ENCODE assay signal across 13 cellular contexts in the genomic region with DNA sequence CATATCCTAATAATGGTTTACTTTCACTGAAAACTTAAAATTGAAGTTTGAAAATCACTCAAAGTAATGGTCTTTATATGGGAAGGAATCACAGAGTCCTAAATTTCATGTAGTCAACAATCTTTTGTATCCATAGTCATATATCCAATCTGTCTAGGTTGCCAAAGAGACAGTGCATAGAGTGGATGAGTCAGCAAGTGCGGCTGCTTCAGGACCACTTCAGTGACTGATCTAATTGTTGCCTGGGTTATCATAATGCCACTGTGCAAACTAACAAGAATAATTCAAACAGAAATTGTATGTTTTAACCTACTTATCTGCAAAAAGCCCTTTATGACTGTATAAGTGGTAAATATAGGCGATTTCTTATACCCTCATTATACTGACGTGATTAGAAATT.
DNase-seq lines count a peak whose midpoint lies in the region; ATAC-seq and TF ChIP-seq lines count a peak whose summit lies in the region.
"Had no signal": no experiment of that assay in that cellular context is flagged by ENCODE, and none has a peak within 500 bp of the region (broad histone marks: within the 10 kb centered on the region; RNA-seq: fewer than 3 reads in every experiment).

No MANE protein-coding gene starts in this region.

- H3K36me3 ChIP-seq in RWPE2 (ENCODE audit: low read depth) (no peaks in the 10 kb centered on the region), gastroesophageal sphincter (no peaks in the 10 kb centered on the region)

- no peak for TF ChIP-seq POLR2A in gastroesophageal sphincter (IDR thresholded peaks at IDR 0.05)

- intact Hi-C loops in Right ventricle myocardium inferior (cut with DNase I), result no loop called here

- no peaks in the 10 kb centered on the region for H3K27me3 ChIP-seq in RWPE2 (ENCODE audit: insufficient read depth, poor library complexity, severe bottlenecking)
- H3K27me3 ChIP-seq in gastroesophageal sphincter, result no peaks in the 10 kb centered on the region

- DNase-seq in GM04504 (ENCODE audit: low read depth) (peak; percentile 10), NCI-H1417 treated with DMSO at 0.1 percent for 48 hours (lab: John Stamatoyannopoulos, UW) (peak; percentile 33), RWPE2 (ENCODE audit: low spot score) (no peak), foreskin fibroblast (peak; percentile 11 to 32), hippocampal formation (lab: John Stamatoyannopoulos, UW) (no peak), Right ventricle myocardium inferior (ENCODE audit: missing footprints) (no peak)
- DNase-seq: activated naive CD8-positive, alpha-beta T cell treated with anti-CD3 and anti-CD28 coated beads for 36 hours; CD8-positive, alpha-beta memory T cell; KG1; NCI-H226 had no signal

- H3K4me3 ChIP-seq in RWPE2 (ENCODE audit: severe bottlenecking) (no peak overlapping the region), foreskin fibroblast (ENCODE audit: low read depth in 1 of 2, low read length in 2 of 2) (no peak overlapping the region), gastroesophageal sphincter (no peak overlapping the region)
- H3K4me3 ChIP-seq: coronary artery had no signal

- ATAC-seq in RWPE2 (ENCODE audit: low read depth), result peak; percentile 63; the same call in 1 of the 3 replicates
- ATAC-seq in gastroesophageal sphincter, result no peak
- ATAC-seq in Right ventricle myocardium inferior, result no peak
- ATAC-seq: WTC11 had no signal

- 74 to 87% methylated on average over 3 of the region's 3 CpGs for WGBS in gastroesophageal sphincter (ENCODE audit: low coverage in 1 of 2), 2 donors

- TF ChIP-seq EP300 in gastroesophageal sphincter (IDR thresholded peaks at IDR 0.05), result no peak

- H3K27ac ChIP-seq in RWPE2 (ENCODE audit: poor library complexity, severe bottlenecking) (no peak overlapping the region), gastroesophageal sphincter (no peak overlapping the region)
- H3K27ac ChIP-seq: coronary artery had no signal

- TF ChIP-seq CTCF in RWPE2 (IDR thresholded peaks at IDR 0.05; ENCODE audit: poor library complexity, severe bottlenecking) (no peak), foreskin fibroblast (IDR thresholded peaks at IDR 0.05; ENCODE audit: low read depth, low read length) (no peak), gastroesophageal sphincter (IDR thresholded peaks at IDR 0.05) (no peak)

- H3K9me3 ChIP-seq in RWPE2 (ENCODE audit: severe bottlenecking) (no peaks in the 10 kb centered on the region), gastroesophageal sphincter (no peaks in the 10 kb centered on the region)

- H3K4me1 ChIP-seq in RWPE2 (ENCODE audit: insufficient read depth, poor library complexity, severe bottlenecking), result peaks cover 5% of the 10 kb centered on the region
- no peaks in the 10 kb centered on the region for H3K4me1 ChIP-seq in gastroesophageal sphincter

Comparison
In these comparisons a context has a peak if more than half of its experiments do, and no peak if none do; other contexts are left out.
1. DNase-seq: peak in GM04504 (single experiment), NCI-H1417 treated with DMSO at 0.1 percent for 48 hours (single experiment) and foreskin fibroblast (2 of 2); none in RWPE2 (single experiment), hippocampal formation (0 of 2) and Right ventricle myocardium inferior (single experiment).